Comparison of ENCODE assay signal across 1 cellular context in genomic region chr7:76044375-76044774, GRCh38.
TF ChIP-seq lines count a peak whose summit lies in the region.

No MANE protein-coding gene starts in this region.

TF ChIP-seq in HEK293, 187 proteins besides CTCF, POLR2A, EP300 and RAD21:
- TF ChIP-seq PRDM10 (tag by site-specific recombination; IDR thresholded peaks at IDR 0.05): peak; percentile 86
- no peak for TF ChIP-seq KLF1 (tag by site-specific recombination; IDR thresholded peaks at IDR 0.05)
